ENCODE assay signal across 11 cellular contexts in the genomic region with DNA sequence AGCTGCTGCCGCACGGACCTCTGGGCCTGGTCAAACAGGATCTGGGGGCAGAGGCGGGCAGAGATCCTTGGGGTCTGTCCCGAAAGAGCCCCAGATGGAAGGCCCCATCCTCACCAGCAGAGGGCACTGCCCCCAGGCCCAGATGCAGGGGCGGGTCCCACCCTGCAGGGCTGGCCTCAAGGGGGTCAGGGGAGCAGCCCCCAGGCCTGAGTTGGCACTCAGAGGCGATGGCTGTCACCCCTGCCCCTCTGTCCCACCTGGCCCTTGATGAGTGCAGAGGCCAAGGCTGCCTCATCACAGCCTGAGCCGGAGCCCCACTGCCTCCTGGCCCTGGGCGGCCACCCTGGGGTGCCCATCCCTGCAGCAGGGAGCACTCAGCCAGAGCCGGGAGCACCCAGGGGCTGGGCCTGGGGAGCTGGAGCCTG. TPM values are rescaled to one million over a fixed set of nuclear protein-coding genes. Genes with fewer than 3 reads are reported as not detected.
DNase-seq lines count a peak whose midpoint lies in the region; ATAC-seq, FAIRE-seq and TF ChIP-seq lines count a peak whose summit lies in the region.
"Had no signal": no experiment of that assay in that cellular context is flagged by ENCODE, and none has a peak within 500 bp of the region (broad histone marks: within the 10 kb centered on the region; RNA-seq: fewer than 3 reads in every experiment).

No MANE protein-coding gene starts in this region.

- CTCF ChIA-PET in activated CD4-positive, alpha-beta T cell treated with anti-CD3 and anti-CD28 coated beads, Interleukin-2, amount 10 ng/mL, durations not matched to agents 7 days and 5 days (lab: Charles Lee) = no interaction called here

- H3K9ac ChIP-seq in adipocyte (ENCODE audit: low read length) (no peak overlapping the region), keratinocyte (ENCODE audit: control insufficient read depth, extremely low read depth, insufficient read depth, low read length) (no peak overlapping the region)

- no peaks in the 10 kb centered on the region for H3K27me3 ChIP-seq in adipocyte (replicated peaks; ENCODE audit: control insufficient read depth, insufficient read depth, low read length)
- no peaks in the 10 kb centered on the region for H3K27me3 ChIP-seq in keratinocyte (ENCODE audit: control insufficient read depth, extremely low read depth, insufficient read depth, low read length)

- H2AFZ ChIP-seq in keratinocyte (ENCODE audit: control insufficient read depth, low read length) = no peak overlapping the region

- no peak for FAIRE-seq in keratinocyte (lab: Jason Lieb, UNC)

- H3K9me3 Mint-ChIP-seq in activated CD4-positive, alpha-beta T cell treated with anti-CD3 and anti-CD28 coated beads, Interleukin-2, amount 10 ng/mL, durations not matched to agents 7 days and 5 days = no peaks in the 10 kb centered on the region
- H3K9me3 Mint-ChIP-seq: activated T-cell treated with anti-CD3 and anti-CD28 coated beads, Interleukin-2, amount 50 U/mL, for 4 hours; immature natural killer cell; T-helper 2 cell treated with Interferon-gamma antibody and Interleukin-4, amounts not matched to agents 5 μg/mL and 100 μg/mL, for 36 hours had no signal

- no peak overlapping the region for H3K27ac ChIP-seq in keratinocyte (ENCODE audit: control insufficient read depth, insufficient read depth, low read length)

- no peak overlapping the region for H3K4me3 Mint-ChIP-seq in activated CD4-positive, alpha-beta T cell treated with anti-CD3 and anti-CD28 coated beads, Interleukin-2, amount 10 ng/mL, durations not matched to agents 7 days and 5 days
- H3K4me3 Mint-ChIP-seq: activated T-cell treated with anti-CD3 and anti-CD28 coated beads, Interleukin-2, amount 50 U/mL, for 4 hours; immature natural killer cell; T-helper 2 cell treated with Interferon-gamma antibody and Interleukin-4, amounts not matched to agents 5 μg/mL and 100 μg/mL, for 36 hours had no signal

- no peaks in the 10 kb centered on the region for H3K9me1 ChIP-seq in keratinocyte (ENCODE audit: control insufficient read depth, extremely low read depth, insufficient read depth, low read length)

- H3K27ac Mint-ChIP-seq in activated CD4-positive, alpha-beta T cell treated with anti-CD3 and anti-CD28 coated beads, Interleukin-2, amount 10 ng/mL, durations not matched to agents 7 days and 5 days = no peak overlapping the region
- H3K27ac Mint-ChIP-seq: immature natural killer cell; T-helper 2 cell treated with Interferon-gamma antibody and Interleukin-4, amounts not matched to agents 5 μg/mL and 100 μg/mL, for 36 hours had no signal

- H3K4me3 ChIP-seq in adipocyte (ENCODE audit: low read length) (no peak overlapping the region), keratinocyte (ENCODE audit: control insufficient read depth in 2 of 3, extremely low read depth in 1 of 3, insufficient read depth in 2 of 3, low read depth in 1 of 3, low read length in 3 of 3) (no peak overlapping the region)

- TF ChIP-seq CTCF in AG09319 (IDR thresholded peaks at IDR 0.05; ENCODE audit: low read depth, low read length) (peak; percentile 42), GM13976 (IDR thresholded peaks at IDR 0.05; ENCODE audit: borderline replicate concordance, control extremely low read depth, extremely low read depth, insufficient read depth, missing control alignments) (peak; percentile 37), keratinocyte (optimal IDR thresholded peaks at IDR 0.05 in 1 of 3, IDR thresholded peaks at IDR 0.05 in 1 of 3, conservative IDR thresholded peaks at IDR 0.05 in 1 of 3; ENCODE audit: extremely low read depth in 1 of 3, insufficient read depth in 2 of 3, low read length in 3 of 3) (peak in 2 of 3 experiments; percentile 39 to 54)

- DNase-seq in AG09319 (ENCODE audit: extremely low read depth, low read depth) (no peak), GM13976 (ENCODE audit: low spot score) (no peak), adipocyte (ENCODE audit: low read depth) (peak; percentile 32), keratinocyte (ENCODE audit: low read depth, low spot score) (no peak), cerebellar cortex (ENCODE audit: low spot score) (no peak), inferior parietal cortex (ENCODE audit: extremely low spot score) (no peak)
- no peak for DNase-seq in activated CD4-positive, alpha-beta T cell treated with anti-CD3 and anti-CD28 coated beads, Interleukin-2, amount 10 ng/mL, durations not matched to agents 7 days and 5 days
- DNase-seq: activated T-cell treated with anti-CD3 and anti-CD28 coated beads, Interleukin-2, amount 50 U/mL, for 4 hours; immature natural killer cell had no signal

- no peaks in the 10 kb centered on the region for H3K27me3 Mint-ChIP-seq in activated CD4-positive, alpha-beta T cell treated with anti-CD3 and anti-CD28 coated beads, Interleukin-2, amount 10 ng/mL, durations not matched to agents 7 days and 5 days

- peaks cover 12% of the 10 kb centered on the region for H3K79me2 ChIP-seq in keratinocyte (ENCODE audit: control insufficient read depth, insufficient read depth, low read length)

- no peak overlapping the region for H3K4me2 ChIP-seq in keratinocyte (ENCODE audit: control insufficient read depth, extremely low read depth, insufficient read depth, low read depth, low read length)

- H3K36me3 Mint-ChIP-seq in activated CD4-positive, alpha-beta T cell treated with anti-CD3 and anti-CD28 coated beads, Interleukin-2, amount 10 ng/mL, durations not matched to agents 7 days and 5 days (ENCODE audit: low read depth) = peaks cover 4% of the 10 kb centered on the region
- H3K36me3 Mint-ChIP-seq: immature natural killer cell had no signal

- H3K4me1 Mint-ChIP-seq in activated CD4-positive, alpha-beta T cell treated with anti-CD3 and anti-CD28 coated beads, Interleukin-2, amount 10 ng/mL, durations not matched to agents 7 days and 5 days = peaks cover 23% of the 10 kb centered on the region

- dilution Hi-C loops in keratinocyte (cut with MboI; ENCODE audit: extremely low pct_ligation_motif_present, low sequenced_read_pairs) = no loop called here

- no peaks in the 10 kb centered on the region for H4K20me1 ChIP-seq in keratinocyte (ENCODE audit: control insufficient read depth, extremely low read depth, insufficient read depth, low read length)

- H3K36me3 ChIP-seq in adipocyte (ENCODE audit: control insufficient read depth, insufficient read depth, low read length, severe bottlenecking) (peaks cover 2% of the 10 kb centered on the region), keratinocyte (ENCODE audit: control insufficient read depth in 2 of 2, extremely low read depth in 1 of 2, insufficient read depth in 2 of 2, low read length in 2 of 2) (peaks cover 0 to 1% of the 10 kb centered on the region in 2 experiments)

- ATAC-seq in GM19023 (IDR thresholded peaks at IDR 0.05; ENCODE audit: unreplicated experiment) = no peak
- ATAC-seq: activated T-cell treated with anti-CD3 and anti-CD28 coated beads, Interleukin-2, amount 50 U/mL, for 4 hours had no signal

- in situ Hi-C loops in GM13976 (cut with MboI; ENCODE audit: low sequenced_read_pairs, unreplicated experiment) = no loop called here

- POLR2A ChIA-PET in activated CD4-positive, alpha-beta T cell treated with anti-CD3 and anti-CD28 coated beads, Interleukin-2, amount 10 ng/mL, durations not matched to agents 7 days and 5 days (lab: Charles Lee) = no interaction called here

- H3K4me1 ChIP-seq in adipocyte (ENCODE audit: control insufficient read depth, insufficient read depth, low read length) = peaks cover 30% of the 10 kb centered on the region
- H3K4me1 ChIP-seq in keratinocyte (ENCODE audit: control insufficient read depth, extremely low read depth, insufficient read depth, low read length) = peaks cover 43% of the 10 kb centered on the region

- H3K9me3 ChIP-seq in adipocyte (ENCODE audit: control insufficient read depth, low read length) (no peaks in the 10 kb centered on the region), keratinocyte (ENCODE audit: control insufficient read depth, low read depth, low read length) (no peaks in the 10 kb centered on the region)

RNA-seq across cellular contexts. Expression of a gene that starts 5.7 kb away (rescaled TPM):
- 13.4 to 45.8 TPM (median 17.4 TPM) in 3 replicates for polyA plus RNA-seq in keratinocyte
- 11.6 TPM for polyA plus RNA-seq in keratinocyte (2011; ENCODE audit: low read depth)
- polyA plus RNA-seq in keratinocyte (2011; cell fraction: cytosol; rRNA removed) = 6.8 and 11.9 TPM in 2 replicates
- polyA plus RNA-seq in keratinocyte (2011; cell fraction: nucleus; rRNA removed) = 114 and 161 TPM in 2 replicates
- 23.3 TPM in 2 replicates for polyA plus RNA-seq in keratinocyte (2012; ENCODE audit: low replicate concordance)
- polyA minus RNA-seq in keratinocyte = 19.9 to 32.3 TPM (median 29.2 TPM) in 3 replicates
- 55.4 TPM for polyA minus RNA-seq in keratinocyte (2011; cell fraction: cytosol; rRNA and poly(A)+ RNA removed)
- polyA minus RNA-seq in keratinocyte (2011; cell fraction: nucleus; rRNA and poly(A)+ RNA removed) = 47.2 and 52.3 TPM in 2 replicates
- 10 to 100 TPM; 69.5 to 92.1 TPM for total RNA-seq in activated CD4-positive, alpha-beta T cell treated with anti-CD3 and anti-CD28 coated beads, Interleukin-2, amount 10 ng/mL, durations not matched to agents 7 days and 5 days

RNA-seq across cellular contexts. Expression of a gene that starts 6.4 kb away (rescaled TPM):
- polyA plus RNA-seq in keratinocyte = 11.4 to 20.5 TPM (median 14.9 TPM) in 3 replicates
- polyA plus RNA-seq in keratinocyte (2011; ENCODE audit: low read depth) = 2.0 TPM
- 8.6 and 26.5 TPM in 2 replicates for polyA plus RNA-seq in keratinocyte (2011; cell fraction: cytosol; rRNA removed)
- 12.2 and 16.8 TPM in 2 replicates for polyA plus RNA-seq in keratinocyte (2011; cell fraction: nucleus; rRNA removed)
- 9.1 and 19.4 TPM in 2 replicates for polyA plus RNA-seq in keratinocyte (2012; ENCODE audit: low replicate concordance)
- polyA minus RNA-seq in keratinocyte = 3.8 to 11.5 TPM (median 4.9 TPM) in 3 replicates
- 22.4 TPM for polyA minus RNA-seq in keratinocyte (2011; cell fraction: cytosol; rRNA and poly(A)+ RNA removed)
- polyA minus RNA-seq in keratinocyte (2011; cell fraction: nucleus; rRNA and poly(A)+ RNA removed) = 7.5 and 17.3 TPM in 2 replicates
- 10 to 100 TPM; 18.9 to 24.4 TPM for total RNA-seq in activated CD4-positive, alpha-beta T cell treated with anti-CD3 and anti-CD28 coated beads, Interleukin-2, amount 10 ng/mL, durations not matched to agents 7 days and 5 days

RNA-seq across cellular contexts. Expression of a gene that starts 21.8 kb away (rescaled TPM):
- 0.08 to 0.32 TPM (median 0.16 TPM) in 3 replicates for polyA plus RNA-seq in keratinocyte
- polyA plus RNA-seq in keratinocyte (2011; ENCODE audit: low read depth) = 0.16 TPM
- 0.04 and 0.05 TPM in 2 replicates for polyA plus RNA-seq in keratinocyte (2011; cell fraction: cytosol; rRNA removed)
- 0.94 and 1.3 TPM in 2 replicates for polyA plus RNA-seq in keratinocyte (2011; cell fraction: nucleus; rRNA removed)
- 0.44 and 0.93 TPM in 2 replicates for polyA plus RNA-seq in keratinocyte (2012; ENCODE audit: low replicate concordance)
- not detected in 3 replicates for polyA minus RNA-seq in keratinocyte
- not detected for polyA minus RNA-seq in keratinocyte (2011; cell fraction: cytosol; rRNA and poly(A)+ RNA removed)
- 0.32 and 0.39 TPM in 2 replicates for polyA minus RNA-seq in keratinocyte (2011; cell fraction: nucleus; rRNA and poly(A)+ RNA removed)
- 1 to 10 TPM; 5.1 to 6.6 TPM for total RNA-seq in activated CD4-positive, alpha-beta T cell treated with anti-CD3 and anti-CD28 coated beads, Interleukin-2, amount 10 ng/mL, durations not matched to agents 7 days and 5 days
- polyA plus RNA-seq: immature natural killer cell had no signal

RNA-seq across cellular contexts. Expression of a gene that starts 22.4 kb away (rescaled TPM):
- 70.4 to 89.8 TPM (median 76.9 TPM) in 3 replicates for polyA plus RNA-seq in keratinocyte
- polyA plus RNA-seq in keratinocyte (2011; ENCODE audit: low read depth) = 33.3 TPM
- polyA plus RNA-seq in keratinocyte (2011; cell fraction: cytosol; rRNA removed) = 53.8 and 70.3 TPM in 2 replicates
- 165 and 204 TPM in 2 replicates for polyA plus RNA-seq in keratinocyte (2011; cell fraction: nucleus; rRNA removed)
- 69.7 and 83.9 TPM in 2 replicates for polyA plus RNA-seq in keratinocyte (2012; ENCODE audit: low replicate concordance)
- 73.3 to 216 TPM (median 94.2 TPM) in 3 replicates for polyA minus RNA-seq in keratinocyte
- polyA minus RNA-seq in keratinocyte (2011; cell fraction: cytosol; rRNA and poly(A)+ RNA removed) = 63.5 TPM
- polyA minus RNA-seq in keratinocyte (2011; cell fraction: nucleus; rRNA and poly(A)+ RNA removed) = 66.9 and 70.7 TPM in 2 replicates
- 100 to 1,000 TPM; 123 to 126 TPM for total RNA-seq in activated CD4-positive, alpha-beta T cell treated with anti-CD3 and anti-CD28 coated beads, Interleukin-2, amount 10 ng/mL, durations not matched to agents 7 days and 5 days

RNA-seq across cellular contexts. Expression of a gene that starts 22.6 kb away (rescaled TPM):
- polyA plus RNA-seq in keratinocyte = 5.8 to 14.0 TPM (median 11.8 TPM) in 3 replicates
- 4.4 TPM for polyA plus RNA-seq in keratinocyte (2011; ENCODE audit: low read depth)
- 9.4 and 26.1 TPM in 2 replicates for polyA plus RNA-seq in keratinocyte (2011; cell fraction: cytosol; rRNA removed)
- 8.9 and 14.9 TPM in 2 replicates for polyA plus RNA-seq in keratinocyte (2011; cell fraction: nucleus; rRNA removed)
- polyA plus RNA-seq in keratinocyte (2012; ENCODE audit: low replicate concordance) = 20.3 and 26.7 TPM in 2 replicates
- 3.9 to 12.4 TPM (median 7.6 TPM) in 3 replicates for polyA minus RNA-seq in keratinocyte
- polyA minus RNA-seq in keratinocyte (2011; cell fraction: cytosol; rRNA and poly(A)+ RNA removed) = 65.6 TPM
- 11.9 and 14.7 TPM in 2 replicates for polyA minus RNA-seq in keratinocyte (2011; cell fraction: nucleus; rRNA and poly(A)+ RNA removed)
- 10 to 100 TPM; 25.2 to 27.6 TPM for total RNA-seq in activated CD4-positive, alpha-beta T cell treated with anti-CD3 and anti-CD28 coated beads, Interleukin-2, amount 10 ng/mL, durations not matched to agents 7 days and 5 days
